In the genomic region with DNA sequence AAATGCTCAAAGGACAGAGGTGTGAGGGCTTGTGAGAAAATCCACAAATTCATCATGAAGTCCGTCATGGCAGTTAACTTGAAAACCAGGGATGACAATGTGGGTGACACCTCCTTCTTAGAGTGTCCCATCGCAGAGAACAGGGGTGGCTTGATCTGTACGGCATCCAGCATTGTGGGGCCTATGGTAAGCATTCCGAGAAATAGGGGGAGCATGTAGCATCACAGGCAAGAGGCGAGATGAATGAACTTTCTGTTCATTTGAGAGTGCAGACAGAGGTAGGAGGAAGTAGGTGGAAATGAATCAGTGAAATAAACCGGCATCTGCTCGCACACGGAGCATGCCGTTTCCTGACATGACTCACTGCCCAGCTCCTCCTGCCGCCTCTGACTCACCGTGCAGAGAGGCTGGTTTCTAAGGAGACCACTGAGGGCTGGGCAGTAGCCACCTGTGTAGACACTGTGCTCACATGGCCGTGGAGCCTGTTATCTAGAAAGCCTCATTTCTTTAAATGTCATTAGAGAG, we compare ENCODE assay signal across 9 cellular contexts.
DNase-seq lines count a peak whose midpoint lies in the region; ATAC-seq and TF ChIP-seq lines count a peak whose summit lies in the region.
"Had no signal": no experiment of that assay in that cellular context is flagged by ENCODE, and none has a peak within 500 bp of the region (broad histone marks: within the 10 kb centered on the region; RNA-seq: fewer than 3 reads in every experiment).

No MANE protein-coding gene starts in this region.

- H3K9me3 Mint-ChIP-seq in activated T-helper 1 cell treated with anti-CD3 and anti-CD28 coated beads, Interleukin-12 subunit alpha, Interleukin-12 subunit beta, Interleukin-2, Interleukin-4 antibody, amounts not matched to agents 30 ng/mL and 10 ng/mL and 1 ng/mL, durations not matched to agents 14 hours and 24 hours and 36 hours, result peaks cover 5% of the 10 kb centered on the region

- no peaks in the 10 kb centered on the region for H3K36me3 Mint-ChIP-seq in activated T-helper 1 cell treated with anti-CD3 and anti-CD28 coated beads, Interleukin-12 subunit alpha, Interleukin-12 subunit beta, Interleukin-2, Interleukin-4 antibody, amounts not matched to agents 30 ng/mL and 10 ng/mL and 1 ng/mL, durations not matched to agents 14 hours and 24 hours and 36 hours (ENCODE audit: low read depth)

- H3K27ac Mint-ChIP-seq in activated T-helper 1 cell treated with anti-CD3 and anti-CD28 coated beads, Interleukin-12 subunit alpha, Interleukin-12 subunit beta, Interleukin-2, Interleukin-4 antibody, amounts not matched to agents 30 ng/mL and 10 ng/mL and 1 ng/mL, durations not matched to agents 14 hours and 24 hours and 36 hours, result peak overlapping the region; percentile 91

- H3K4me3 ChIP-seq in retinal pigment epithelial cell (ENCODE audit: low read length), result no peak overlapping the region
- H3K4me3 ChIP-seq: SK-N-MC had no signal

- intact Hi-C loops in activated T-helper 1 cell treated with anti-CD3 and anti-CD28 coated beads, Interleukin-12 subunit alpha, Interleukin-12 subunit beta, Interleukin-2, Interleukin-4 antibody, amounts not matched to agents 30 ng/mL and 10 ng/mL and 1 ng/mL, durations not matched to agents 14 hours and 24 hours and 36 hours (cut with micrococcal nuclease), result loop anchor here (1.0 to 10.0 kb wide), 10 partner anchors 339 to 1730 kb away; a partner anchor contains a TSS
- intact Hi-C loops in head of caudate nucleus (cut with DNase I), result no loop called here

- ATAC-seq in GM19324 (IDR thresholded peaks at IDR 0.05; ENCODE audit: low FRiP score, unreplicated experiment) (peak; percentile 93), HG03175 (IDR thresholded peaks at IDR 0.05; ENCODE audit: unreplicated experiment) (peak; percentile 99)

- peak overlapping the region; percentile 68 for H3K4me3 Mint-ChIP-seq in activated T-helper 1 cell treated with anti-CD3 and anti-CD28 coated beads, Interleukin-12 subunit alpha, Interleukin-12 subunit beta, Interleukin-2, Interleukin-4 antibody, amounts not matched to agents 30 ng/mL and 10 ng/mL and 1 ng/mL, durations not matched to agents 14 hours and 24 hours and 36 hours

- peaks cover 37% of the 10 kb centered on the region for H3K4me1 Mint-ChIP-seq in activated T-helper 1 cell treated with anti-CD3 and anti-CD28 coated beads, Interleukin-12 subunit alpha, Interleukin-12 subunit beta, Interleukin-2, Interleukin-4 antibody, amounts not matched to agents 30 ng/mL and 10 ng/mL and 1 ng/mL, durations not matched to agents 14 hours and 24 hours and 36 hours (ENCODE audit: low read depth)

- peaks cover 3% of the 10 kb centered on the region for H3K27me3 Mint-ChIP-seq in activated T-helper 1 cell treated with anti-CD3 and anti-CD28 coated beads, Interleukin-12 subunit alpha, Interleukin-12 subunit beta, Interleukin-2, Interleukin-4 antibody, amounts not matched to agents 30 ng/mL and 10 ng/mL and 1 ng/mL, durations not matched to agents 14 hours and 24 hours and 36 hours (ENCODE audit: insufficient read depth)

- DNase-seq in COLO829 (ENCODE audit: low spot score) (peak; percentile 77), NCI-H524 treated with DMSO at 0.1 percent for 48 hours (lab: John Stamatoyannopoulos, UW) (peak; percentile 3), head of caudate nucleus (peak in 40 of 42 donors; percentile 12 to 79 (median 49)), retinal pigment epithelial cell (ENCODE audit: low read depth) (peak; percentile 99)
- peak; percentile 59 for DNase-seq in activated T-helper 1 cell treated with anti-CD3 and anti-CD28 coated beads, Interleukin-12 subunit alpha, Interleukin-12 subunit beta, Interleukin-2, Interleukin-4 antibody, amounts not matched to agents 30 ng/mL and 10 ng/mL and 1 ng/mL, durations not matched to agents 14 hours and 24 hours and 36 hours (ENCODE audit: low spot score)
- no peak for DNase-seq in effector CD4-positive, alpha-beta T cell

- no peak for TF ChIP-seq CTCF in retinal pigment epithelial cell (conservative IDR thresholded peaks at IDR 0.05; ENCODE audit: low read depth, low read length)
